1 cellular context compared by ENCODE assay signal in the genomic region with DNA sequence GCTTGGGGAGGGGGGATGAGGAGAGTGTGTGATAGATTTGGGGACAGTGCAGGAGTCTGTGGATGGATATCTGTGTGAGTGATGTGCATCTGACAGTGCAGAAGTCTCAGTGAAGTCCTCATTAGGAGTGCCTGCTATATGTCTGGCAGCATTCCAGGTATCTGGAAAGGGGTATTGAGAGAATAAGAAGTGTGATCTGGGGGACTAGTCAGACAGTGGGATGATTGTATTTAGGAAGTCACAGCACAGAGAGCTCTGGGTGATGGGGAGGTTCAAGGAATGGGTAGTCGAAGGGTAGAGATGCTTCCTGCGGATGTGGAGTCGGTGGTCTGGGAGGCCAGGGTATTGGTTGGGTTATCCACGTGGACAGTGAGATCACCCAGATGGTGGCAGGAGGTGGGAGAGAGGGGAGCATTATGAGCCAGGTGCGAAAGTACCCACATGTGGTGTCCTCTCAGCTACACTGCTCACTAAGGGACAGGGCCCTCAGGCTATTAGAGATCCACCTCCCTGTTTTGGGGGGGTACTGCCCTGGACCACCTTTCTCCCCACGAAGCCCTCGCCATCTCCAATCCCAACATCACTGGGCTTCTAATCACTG.
TF ChIP-seq lines count a peak whose summit lies in the region.

No MANE protein-coding gene starts in this region.

TF ChIP-seq in SK-N-SH treated with all-trans-retinoic acid at 6 μM for 48 hours, 23 proteins besides CTCF, POLR2A, EP300 and RAD21 (continued from another document):
- TF ChIP-seq, protein P1, sequence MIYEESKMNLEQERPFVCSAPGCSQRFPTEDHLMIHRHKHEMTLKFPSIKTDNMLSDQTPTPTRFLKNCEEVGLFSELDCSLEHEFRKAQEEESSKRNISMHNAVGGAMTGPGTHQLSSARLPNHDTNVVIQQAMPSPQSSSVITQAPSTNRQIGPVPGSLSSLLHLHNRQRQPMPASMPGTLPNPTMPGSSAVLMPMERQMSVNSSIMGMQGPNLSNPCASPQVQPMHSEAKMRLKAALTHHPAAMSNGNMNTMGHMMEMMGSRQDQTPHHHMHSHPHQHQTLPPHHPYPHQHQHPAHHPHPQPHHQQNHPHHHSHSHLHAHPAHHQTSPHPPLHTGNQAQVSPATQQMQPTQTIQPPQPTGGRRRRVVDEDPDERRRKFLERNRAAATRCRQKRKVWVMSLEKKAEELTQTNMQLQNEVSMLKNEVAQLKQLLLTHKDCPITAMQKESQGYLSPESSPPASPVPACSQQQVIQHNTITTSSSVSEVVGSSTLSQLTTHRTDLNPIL (CRISPR knock-in tag; IDR thresholded peaks at IDR 0.05; ENCODE audit: low read depth): no peak
- TF ChIP-seq, protein P2, sequence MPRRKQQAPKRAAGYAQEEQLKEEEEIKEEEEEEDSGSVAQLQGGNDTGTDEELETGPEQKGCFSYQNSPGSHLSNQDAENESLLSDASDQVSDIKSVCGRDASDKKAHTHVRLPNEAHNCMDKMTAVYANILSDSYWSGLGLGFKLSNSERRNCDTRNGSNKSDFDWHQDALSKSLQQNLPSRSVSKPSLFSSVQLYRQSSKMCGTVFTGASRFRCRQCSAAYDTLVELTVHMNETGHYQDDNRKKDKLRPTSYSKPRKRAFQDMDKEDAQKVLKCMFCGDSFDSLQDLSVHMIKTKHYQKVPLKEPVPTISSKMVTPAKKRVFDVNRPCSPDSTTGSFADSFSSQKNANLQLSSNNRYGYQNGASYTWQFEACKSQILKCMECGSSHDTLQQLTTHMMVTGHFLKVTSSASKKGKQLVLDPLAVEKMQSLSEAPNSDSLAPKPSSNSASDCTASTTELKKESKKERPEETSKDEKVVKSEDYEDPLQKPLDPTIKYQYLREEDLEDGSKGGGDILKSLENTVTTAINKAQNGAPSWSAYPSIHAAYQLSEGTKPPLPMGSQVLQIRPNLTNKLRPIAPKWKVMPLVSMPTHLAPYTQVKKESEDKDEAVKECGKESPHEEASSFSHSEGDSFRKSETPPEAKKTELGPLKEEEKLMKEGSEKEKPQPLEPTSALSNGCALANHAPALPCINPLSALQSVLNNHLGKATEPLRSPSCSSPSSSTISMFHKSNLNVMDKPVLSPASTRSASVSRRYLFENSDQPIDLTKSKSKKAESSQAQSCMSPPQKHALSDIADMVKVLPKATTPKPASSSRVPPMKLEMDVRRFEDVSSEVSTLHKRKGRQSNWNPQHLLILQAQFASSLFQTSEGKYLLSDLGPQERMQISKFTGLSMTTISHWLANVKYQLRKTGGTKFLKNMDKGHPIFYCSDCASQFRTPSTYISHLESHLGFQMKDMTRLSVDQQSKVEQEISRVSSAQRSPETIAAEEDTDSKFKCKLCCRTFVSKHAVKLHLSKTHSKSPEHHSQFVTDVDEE (CRISPR knock-in tag; IDR thresholded peaks at IDR 0.05): no peak
- TF ChIP-seq, protein P3, sequence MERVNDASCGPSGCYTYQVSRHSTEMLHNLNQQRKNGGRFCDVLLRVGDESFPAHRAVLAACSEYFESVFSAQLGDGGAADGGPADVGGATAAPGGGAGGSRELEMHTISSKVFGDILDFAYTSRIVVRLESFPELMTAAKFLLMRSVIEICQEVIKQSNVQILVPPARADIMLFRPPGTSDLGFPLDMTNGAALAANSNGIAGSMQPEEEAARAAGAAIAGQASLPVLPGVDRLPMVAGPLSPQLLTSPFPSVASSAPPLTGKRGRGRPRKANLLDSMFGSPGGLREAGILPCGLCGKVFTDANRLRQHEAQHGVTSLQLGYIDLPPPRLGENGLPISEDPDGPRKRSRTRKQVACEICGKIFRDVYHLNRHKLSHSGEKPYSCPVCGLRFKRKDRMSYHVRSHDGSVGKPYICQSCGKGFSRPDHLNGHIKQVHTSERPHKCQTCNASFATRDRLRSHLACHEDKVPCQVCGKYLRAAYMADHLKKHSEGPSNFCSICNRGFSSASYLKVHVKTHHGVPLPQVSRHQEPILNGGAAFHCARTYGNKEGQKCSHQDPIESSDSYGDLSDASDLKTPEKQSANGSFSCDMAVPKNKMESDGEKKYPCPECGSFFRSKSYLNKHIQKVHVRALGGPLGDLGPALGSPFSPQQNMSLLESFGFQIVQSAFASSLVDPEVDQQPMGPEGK (CRISPR knock-in tag; IDR thresholded peaks at IDR 0.05; ENCODE audit: borderline replicate concordance): no peak
- TF ChIP-seq ESRRG (CRISPR knock-in tag; IDR thresholded peaks at IDR 0.05): no peak
